In genomic region chr1:7549277-7549676, GRCh38 we compare ENCODE assay signal across 8 cellular contexts.
DNase-seq lines count a peak whose midpoint lies in the region; ATAC-seq, FAIRE-seq and TF ChIP-seq lines count a peak whose summit lies in the region.

No MANE protein-coding gene starts in this region.

- no peak overlapping the region for H2AFZ ChIP-seq in endothelial cell of umbilical vein (ENCODE audit: low read depth, low read length)

- peak overlapping the region; percentile 94 for H3K27ac ChIP-seq in endothelial cell of umbilical vein (ENCODE audit: insufficient read depth, low read depth, low read length)

- peak; percentile 92 for FAIRE-seq in endothelial cell of umbilical vein (lab: Jason Lieb, UNC)

- no peaks in the 10 kb centered on the region for H3K79me2 ChIP-seq in endothelial cell of umbilical vein (ENCODE audit: control insufficient read depth, insufficient read depth, low read length)

- H3K27me3 ChIP-seq in endothelial cell of umbilical vein (ENCODE audit: control insufficient read depth in 2 of 2, insufficient read depth in 2 of 2, low read length in 2 of 2) = no peaks in the 10 kb centered on the region

- TF ChIP-seq POLR2A in endothelial cell of umbilical vein (IDR thresholded peaks at IDR 0.05; ENCODE audit: low read depth, low read length) = no peak

- ATAC-seq in activated CD4-positive, CD25-positive, alpha-beta regulatory T cell treated with anti-CD3 and anti-CD28 coated beads, Interleukin-2, amount 50 U/mL, for 24 hours = peak; percentile 35 to 50
- no peak for ATAC-seq in GM19328 (IDR thresholded peaks at IDR 0.05; ENCODE audit: unreplicated experiment)

- H3K9me1 ChIP-seq in endothelial cell of umbilical vein (replicated peaks; ENCODE audit: control insufficient read depth, extremely low read depth, insufficient read depth, low read length) = no peaks in the 10 kb centered on the region

- DNase-seq in activated CD4-positive, CD25-positive, alpha-beta regulatory T cell treated with anti-CD3 and anti-CD28 coated beads, Interleukin-2, amount 50 U/mL, for 72 hours = no peak
- peak; percentile 95 for DNase-seq in RPMI7951 (ENCODE audit: low read depth)
- DNase-seq in endothelial cell of umbilical vein (ENCODE audit: low read depth, low spot score) = peak; percentile 84
- peak; percentile 63 for DNase-seq in skeletal muscle cell (ENCODE audit: low read depth)
- DNase-seq in NCI-H2081 treated with DMSO at 0.1 percent for 48 hours (lab: John Stamatoyannopoulos, UW) = no peak
- DNase-seq in NCI-H524 (lab: John Stamatoyannopoulos, UW) = no peak

- dilution Hi-C loops in endothelial cell of umbilical vein (cut with MboI; ENCODE audit: extremely low pct_ligation_motif_present, low sequenced_read_pairs) = no loop called here

- no peaks in the 10 kb centered on the region for H3K36me3 ChIP-seq in endothelial cell of umbilical vein (ENCODE audit: control insufficient read depth in 2 of 2, extremely low read depth in 1 of 2, insufficient read depth in 2 of 2, low read length in 2 of 2)

- no peak for TF ChIP-seq CTCF in endothelial cell of umbilical vein (IDR thresholded peaks at IDR 0.05; ENCODE audit: extremely low read depth in 1 of 2, insufficient read depth in 1 of 2, low read depth in 1 of 2, low read length in 2 of 2)

- BruUV-seq in endothelial cell of umbilical vein (replicated peaks; lab: Mats Ljungman, UMichigan) = no TSS peak

- CTCF ChIA-PET in endothelial cell of umbilical vein (lab: Charles Lee) = interaction anchor here (0.6 to 1.8 kb wide), 7 partner anchors 9 to 864 kb away, joined by 3 to 5 read pairs (median 3); no protein-coding TSS in a partner anchor

- peaks cover 28% of the 10 kb centered on the region for H3K4me1 ChIP-seq in endothelial cell of umbilical vein (ENCODE audit: control insufficient read depth, extremely low read depth, insufficient read depth, low read length)

- peak overlapping the region in 1 of 3 experiments; percentile 13 for H3K4me3 ChIP-seq in endothelial cell of umbilical vein (replicated peaks in 1 of 3; ENCODE audit: insufficient read depth in 1 of 3, low read depth in 1 of 3, low read length in 3 of 3)
- H3K4me3 ChIP-seq in skeletal muscle cell (ENCODE audit: low read depth, low read length) = no peak overlapping the region

- POLR2A ChIA-PET in endothelial cell of umbilical vein (lab: Charles Lee) = no interaction called here

- H3K9ac ChIP-seq in endothelial cell of umbilical vein (replicated peaks; ENCODE audit: extremely low read depth, insufficient read depth, low read length) = peak overlapping the region; percentile 56

- peak overlapping the region; percentile 74 for H3K4me2 ChIP-seq in endothelial cell of umbilical vein (ENCODE audit: insufficient read depth, low read length)

- H4K20me1 ChIP-seq in endothelial cell of umbilical vein (replicated peaks; ENCODE audit: control insufficient read depth, extremely low read depth, insufficient read depth, low read length) = no peaks in the 10 kb centered on the region

- intact Hi-C loops in endothelial cell of umbilical vein (cut with micrococcal nuclease) = loop anchor here (10.0 kb wide), 2 partner anchors 216 to 754 kb away; no protein-coding TSS in a partner anchor

- H3K9me3 ChIP-seq in endothelial cell of umbilical vein (replicated peaks; ENCODE audit: control insufficient read depth, insufficient read depth, low read length) = no peaks in the 10 kb centered on the region

TF ChIP-seq in endothelial cell of umbilical vein, 7 proteins besides CTCF, POLR2A, EP300 and RAD21:
- TF ChIP-seq POLR2AphosphoS5 (IDR thresholded peaks at IDR 0.05; ENCODE audit: insufficient read depth, low read depth, low read length) (peak; percentile 12), MAX (IDR thresholded peaks at IDR 0.05; ENCODE audit: insufficient read depth, insufficient read length) (no peak), JUN (IDR thresholded peaks at IDR 0.05; ENCODE audit: borderline replicate concordance, insufficient read depth, insufficient read length, low read depth) (peak; percentile 88), MYC (IDR thresholded peaks at IDR 0.05; ENCODE audit: low read depth, low read length) (no peak), FOS (IDR thresholded peaks at IDR 0.05; ENCODE audit: borderline replicate concordance, insufficient read depth, low read length) (peak; percentile 76), EZH2 (IDR thresholded peaks at IDR 0.05; ENCODE audit: borderline replicate concordance, low read depth, low read length, severe bottlenecking) (no peak), GATA2 (IDR thresholded peaks at IDR 0.05; ENCODE audit: insufficient read depth, insufficient read length, low read depth, low read length) (no peak)

Comparison
In these comparisons a context has a peak if more than half of its experiments do, and no peak if none do; other contexts are left out.
1. DNase-seq: peak in RPMI7951 (single experiment), endothelial cell of umbilical vein (single experiment) and skeletal muscle cell (single experiment); none in activated CD4-positive, CD25-positive, alpha-beta regulatory T cell treated with anti-CD3 and anti-CD28 coated beads, Interleukin-2, amount 50 U/mL, for 72 hours (single experiment), NCI-H2081 treated with DMSO at 0.1 percent for 48 hours (single experiment) and NCI-H524 (0 of 2).